In the genomic region with DNA sequence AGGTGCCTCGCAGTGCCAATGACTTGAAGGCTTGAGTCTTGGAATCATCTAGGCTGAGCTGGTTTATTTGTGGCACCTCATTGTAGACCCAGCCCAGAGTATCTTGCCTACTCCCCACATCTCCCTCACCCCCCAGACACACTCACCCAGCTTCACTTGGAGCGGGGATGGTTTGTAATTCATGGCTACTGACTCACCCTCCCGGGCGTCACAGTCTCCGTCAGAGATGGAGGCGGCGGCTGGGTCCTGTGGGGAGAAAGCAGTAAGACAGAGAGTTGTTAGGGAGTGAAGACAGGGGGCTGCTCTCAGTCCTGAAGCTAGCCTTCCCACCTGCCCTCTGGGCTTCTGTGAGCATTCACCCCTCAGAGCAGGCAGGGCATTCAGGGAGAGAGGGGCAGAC, we compare ENCODE assay signal across 30 cellular contexts. TPM values are rescaled to one million over a fixed set of nuclear protein-coding genes. Genes with fewer than 3 reads are reported as not detected.
DNase-seq lines count a peak whose midpoint lies in the region; ATAC-seq and TF ChIP-seq lines count a peak whose summit lies in the region.
"Had no signal": no experiment of that assay in that cellular context is flagged by ENCODE, and none has a peak within 500 bp of the region (broad histone marks: within the 10 kb centered on the region; RNA-seq: fewer than 3 reads in every experiment).

No MANE protein-coding gene starts in this region.

- H3K4me3 ChIP-seq in choroid plexus epithelial cell (ENCODE audit: low read depth, low read length), result no peak overlapping the region
- H3K4me3 ChIP-seq in mesenchymal stem cell (ENCODE audit: insufficient read depth in 1 of 2, low read depth in 1 of 2, low read length in 2 of 2), result no peak overlapping the region
- no peak overlapping the region for H3K4me3 ChIP-seq in mucosa of descending colon
- H3K4me3 ChIP-seq in vagina, result no peak overlapping the region
- H3K4me3 ChIP-seq: adrenal gland, cardiac muscle cell, ovary, Peyer's patch, SJSA1, spleen, testis, uterus had no signal

- H3K14ac ChIP-seq in mesenchymal stem cell (ENCODE audit: low read length in 2 of 2), result no peak overlapping the region

- H3K79me1 ChIP-seq in mesenchymal stem cell (replicated peaks; ENCODE audit: low read length, poor library complexity, severe bottlenecking), result peaks cover 10% of the 10 kb centered on the region

- H3K36me3 Mint-ChIP-seq in HFFc6 (ENCODE audit: low read depth), result peaks cover 7% of the 10 kb centered on the region
- H3K36me3 Mint-ChIP-seq in activated T-cell treated with anti-CD3 and anti-CD28 coated beads, Interleukin-2, amount 50 U/mL, for 24 hours (ENCODE audit: low read depth), result peaks cover 29% of the 10 kb centered on the region

- no peak overlapping the region for H3K4me3 Mint-ChIP-seq in HFFc6
- H3K4me3 Mint-ChIP-seq in activated T-cell treated with anti-CD3 and anti-CD28 coated beads, Interleukin-2, amount 50 U/mL, for 24 hours, result no peak overlapping the region
- H3K4me3 Mint-ChIP-seq: activated T-cell treated with anti-CD3 and anti-CD28 coated beads, Interleukin-2, amount 50 U/mL, for 4 hours; CD4-positive, alpha-beta T cell; naive thymus-derived CD8-positive, alpha-beta T cell; stimulated activated memory B cell treated with anti-CD40 and anti-IgM and Interleukin-4, amounts not matched to agents 10 μg/mL and 1 μg/mL and 100 μg/mL, for 72 hours; T-helper 1 cell treated with Interleukin-12 subunit alpha and Interleukin-12 subunit beta and Interleukin-4 antibody, amounts not matched to agents 30 μg/mL and 1 μg/mL, for 36 hours had no signal

- H3K27me3 ChIP-seq in mesenchymal stem cell (ENCODE audit: control insufficient read depth in 1 of 2, insufficient read depth in 1 of 2, low read length in 2 of 2), result no peaks in the 10 kb centered on the region
- H3K27me3 ChIP-seq in vagina, result no peaks in the 10 kb centered on the region
- H3K27me3 ChIP-seq: adrenal gland, cardiac muscle cell, ovary, Peyer's patch, SJSA1, spleen, testis, uterus had no signal

- no peak overlapping the region for H3K4ac ChIP-seq in mesenchymal stem cell (ENCODE audit: low read depth in 1 of 2, low read length in 2 of 2)

- H2AFZ ChIP-seq in mesenchymal stem cell (ENCODE audit: low read depth, low read length), result no peak overlapping the region

- no peak overlapping the region for H3K23ac ChIP-seq in mesenchymal stem cell (ENCODE audit: low read length in 2 of 2)

- 82% methylated on average over 5 of the region's 7 CpGs for WGBS in mesenchymal stem cell

- H3K4me1 ChIP-seq in mesenchymal stem cell (ENCODE audit: control insufficient read depth, insufficient read depth, low read depth, low read length) (peaks cover 3% of the 10 kb centered on the region), mucosa of descending colon (ENCODE audit: low read depth) (no peaks in the 10 kb centered on the region), vagina (no peaks in the 10 kb centered on the region)
- H3K4me1 ChIP-seq: adrenal gland, Peyer's patch, SJSA1, spleen, testis, uterus had no signal

- no peak overlapping the region for H4K91ac ChIP-seq in mesenchymal stem cell (ENCODE audit: low read length)

- peak; percentile 80 for DNase-seq in AG20443 (ENCODE audit: low spot score)
- peak; percentile 26 for DNase-seq in HFFc6
- DNase-seq in choroid plexus epithelial cell (ENCODE audit: low read depth), result peak; percentile 24
- peak; percentile 24 for DNase-seq in mesenchymal stem cell
- DNase-seq in mucosa of descending colon, result no peak
- DNase-seq in activated T-cell treated with anti-CD3 and anti-CD28 coated beads, Interleukin-2, amount 50 U/mL, for 24 hours, result no peak
- DNase-seq in vagina (ENCODE audit: extremely low spot score in 2 of 2), result no peak
- DNase-seq: activated CD4-positive, alpha-beta T cell treated with anti-CD3 and anti-CD28 coated beads for 4 hours; activated naive CD4-positive, alpha-beta T cell; activated T-cell treated with anti-CD3 and anti-CD28 coated beads, Interleukin-2, amount 50 U/mL, for 4 hours; adrenal gland; CD4-positive, alpha-beta T cell; dermis blood vessel endothelial cell; DMS 273 treated with DMSO at 0.1 percent for 48 hours; foreskin melanocyte; naive thymus-derived CD8-positive, alpha-beta T cell; NCI-H1694; NCI-H526; ovary; Peyer's patch; spleen; stimulated activated CD4-positive, alpha-beta T cell treated with anti-CD3 and anti-CD28 coated beads, Interleukin-2, amount 100 ng/mL, for 48 hours; testis; uterus had no signal

- no peaks in the 10 kb centered on the region; the same call in 1 of the 2 replicates for H3K27me3 Mint-ChIP-seq in HFFc6 (ENCODE audit: insufficient read depth)
- no peaks in the 10 kb centered on the region for H3K27me3 Mint-ChIP-seq in activated T-cell treated with anti-CD3 and anti-CD28 coated beads, Interleukin-2, amount 50 U/mL, for 24 hours
- H3K27me3 Mint-ChIP-seq: CD4-positive, alpha-beta T cell; naive thymus-derived CD8-positive, alpha-beta T cell; stimulated activated memory B cell treated with anti-CD40 and anti-IgM and Interleukin-4, amounts not matched to agents 10 μg/mL and 1 μg/mL and 100 μg/mL, for 72 hours had no signal

- peaks cover 23% of the 10 kb centered on the region for H3K4me1 Mint-ChIP-seq in HFFc6 (ENCODE audit: low read depth)
- H3K4me1 Mint-ChIP-seq in activated T-cell treated with anti-CD3 and anti-CD28 coated beads, Interleukin-2, amount 50 U/mL, for 24 hours (ENCODE audit: low read depth), result no peaks in the 10 kb centered on the region
- H3K4me1 Mint-ChIP-seq: stimulated activated memory B cell treated with anti-CD40 and anti-IgM and Interleukin-4, amounts not matched to agents 10 μg/mL and 1 μg/mL and 100 μg/mL, for 72 hours had no signal

- no peak overlapping the region; the same call in 1 of the 2 replicates for H3K27ac Mint-ChIP-seq in HFFc6
- H3K27ac Mint-ChIP-seq in activated T-cell treated with anti-CD3 and anti-CD28 coated beads, Interleukin-2, amount 50 U/mL, for 24 hours, result no peak overlapping the region
- H3K27ac Mint-ChIP-seq: CD4-positive, alpha-beta T cell; stimulated activated memory B cell treated with anti-CD40 and anti-IgM and Interleukin-4, amounts not matched to agents 10 μg/mL and 1 μg/mL and 100 μg/mL, for 72 hours; T-helper 1 cell treated with Interleukin-12 subunit alpha and Interleukin-12 subunit beta and Interleukin-4 antibody, amounts not matched to agents 30 μg/mL and 1 μg/mL, for 36 hours had no signal

- H2BK12ac ChIP-seq in mesenchymal stem cell (ENCODE audit: low read length in 2 of 2), result no peak overlapping the region

- H3K4me2 ChIP-seq in mesenchymal stem cell (ENCODE audit: low read length, poor library complexity, severe bottlenecking), result no peak overlapping the region

- H3K9ac ChIP-seq in mesenchymal stem cell (ENCODE audit: low read length), result no peak overlapping the region

- TF ChIP-seq POLR2A in vagina (IDR thresholded peaks at IDR 0.05), result no peak

- H3K9me3 Mint-ChIP-seq in HFFc6, result no peaks in the 10 kb centered on the region
- no peaks in the 10 kb centered on the region for H3K9me3 Mint-ChIP-seq in activated T-cell treated with anti-CD3 and anti-CD28 coated beads, Interleukin-2, amount 50 U/mL, for 24 hours
- H3K9me3 Mint-ChIP-seq: activated T-cell treated with anti-CD3 and anti-CD28 coated beads, Interleukin-2, amount 50 U/mL, for 4 hours; CD4-positive, alpha-beta T cell; naive thymus-derived CD8-positive, alpha-beta T cell; stimulated activated memory B cell treated with anti-CD40 and anti-IgM and Interleukin-4, amounts not matched to agents 10 μg/mL and 1 μg/mL and 100 μg/mL, for 72 hours; T-helper 1 cell treated with Interleukin-12 subunit alpha and Interleukin-12 subunit beta and Interleukin-4 antibody, amounts not matched to agents 30 μg/mL and 1 μg/mL, for 36 hours had no signal

- TF ChIP-seq CTCF in HFFc6 (IDR thresholded peaks at IDR 0.05) (no peak), choroid plexus epithelial cell (conservative IDR thresholded peaks at IDR 0.05; ENCODE audit: low read depth, low read length) (no peak), mucosa of descending colon (IDR thresholded peaks at IDR 0.05) (no peak), vagina (IDR thresholded peaks at IDR 0.05) (no peak)

- H3K9me3 ChIP-seq in mesenchymal stem cell (ENCODE audit: control insufficient read depth, low read length) (no peaks in the 10 kb centered on the region), mucosa of descending colon (no peaks in the 10 kb centered on the region), vagina (no peaks in the 10 kb centered on the region)
- H3K9me3 ChIP-seq: adrenal gland, ovary, Peyer's patch, SJSA1, spleen, testis, uterus had no signal

- H2BK120ac ChIP-seq in mesenchymal stem cell (ENCODE audit: low read depth, low read length), result no peak overlapping the region

- no peak overlapping the region for H2BK5ac ChIP-seq in mesenchymal stem cell (ENCODE audit: low read depth, low read length, poor library complexity, severe bottlenecking)

- H4K8ac ChIP-seq in mesenchymal stem cell (ENCODE audit: low read length), result no peak overlapping the region

- no peak overlapping the region for H2BK15ac ChIP-seq in mesenchymal stem cell (ENCODE audit: low read depth, poor library complexity, severe bottlenecking)

- H3K36me3 ChIP-seq in mesenchymal stem cell (ENCODE audit: control insufficient read depth in 1 of 2, insufficient read depth in 2 of 2, low read depth in 1 of 2, low read length in 2 of 2) (peaks cover 39 to 42% of the 10 kb centered on the region in 2 experiments), mucosa of descending colon (ENCODE audit: low read depth) (no peaks in the 10 kb centered on the region), vagina (peaks cover 3 to 40% of the 10 kb centered on the region in 2 donors)
- H3K36me3 ChIP-seq: cardiac muscle cell, ovary, uterus had no signal

- H2AK5ac ChIP-seq in mesenchymal stem cell (ENCODE audit: low read length, severe bottlenecking), result no peak overlapping the region

- intact Hi-C loops in mucosa of descending colon (cut with DNase I, micrococcal nuclease) (loop anchor here in 1 of 2 donors (10.0 kb wide), 1 partner anchor 189 kb away; no protein-coding TSS in a partner anchor), vagina (cut with DNase I) (loop anchor here (10.0 kb wide), 2 partner anchors 89 to 189 kb away; no protein-coding TSS in a partner anchor)

- H3K18ac ChIP-seq in mesenchymal stem cell (ENCODE audit: low read depth in 1 of 2, low read length in 2 of 2), result no peak overlapping the region

- H3K27ac ChIP-seq in mesenchymal stem cell (ENCODE audit: low read length, poor library complexity, severe bottlenecking), result no peak overlapping the region
- H3K27ac ChIP-seq in vagina, result no peak overlapping the region
- H3K27ac ChIP-seq: adrenal gland, cardiac muscle cell, ovary, Peyer's patch, SJSA1, spleen, testis, uterus had no signal

- ATAC-seq in HG03039 (IDR thresholded peaks at IDR 0.05; ENCODE audit: unreplicated experiment) (no peak), mucosa of descending colon (no peak)
- ATAC-seq: activated T-cell treated with anti-CD3 and anti-CD28 coated beads, Interleukin-2, amount 50 U/mL, for 4 hours; naive thymus-derived CD8-positive, alpha-beta T cell; stimulated activated memory B cell treated with anti-CD40 and anti-IgM and Interleukin-4, amounts not matched to agents 10 μg/mL and 1 μg/mL and 100 μg/mL, for 72 hours had no signal

RNA-seq across cellular contexts. Expression of a gene that starts 29.0 kb away (rescaled TPM):
- 1 to 10 TPM in 5 of 6 experiments, under 1 TPM in 1; 0.96 to 2.2 (median 1.4) TPM for total RNA-seq in HFFc6 (2021; fragmentation: NEBNext Ultra II Directional; extraction: Animal tissue kit (Norgen Biotek cat#: 25700))
- 2.2 TPM for polyA plus RNA-seq in mesenchymal stem cell (2013, experiment 1 of 2)
- 2.2 TPM for polyA plus RNA-seq in mesenchymal stem cell (2013, experiment 2 of 2)
- 10 to 100 TPM; 48.8 to 88.2 (median 63.4) TPM for total RNA-seq in mucosa of descending colon
- 4.4 TPM for total RNA-seq in vagina

RNA-seq across cellular contexts. Expression of a gene that starts 52.7 kb away (rescaled TPM):
- 10 to 100 TPM; 21.6 to 23.6 (median 22.6) TPM for total RNA-seq in HFFc6 (2021; fragmentation: NEBNext Ultra II Directional; extraction: Animal tissue kit (Norgen Biotek cat#: 25700))
- polyA plus RNA-seq in mesenchymal stem cell (2013, experiment 1 of 2), result 13.8 TPM
- polyA plus RNA-seq in mesenchymal stem cell (2013, experiment 2 of 2), result 14.0 TPM
- 10 to 100 TPM in 1 of 3 donors, 1 to 10 TPM in 2; 5.1 to 20.8 (median 8.6) TPM for total RNA-seq in mucosa of descending colon
- 9.3 TPM for total RNA-seq in vagina

RNA-seq across cellular contexts. Expression of a gene that starts 52.9 kb away (rescaled TPM):
- total RNA-seq in HFFc6 (2021; fragmentation: NEBNext Ultra II Directional; extraction: Animal tissue kit (Norgen Biotek cat#: 25700)), result not detected
- polyA plus RNA-seq in mesenchymal stem cell (2013, experiment 1 of 2), result not detected
- polyA plus RNA-seq in mesenchymal stem cell (2013, experiment 2 of 2), result not detected
- not detected for total RNA-seq in mucosa of descending colon
- not detected for total RNA-seq in vagina
- total RNA-seq: activated CD8-positive, alpha-beta memory T cell treated with anti-CD3 and anti-CD28 coated beads for 36 hours; activated T-cell treated with anti-CD3 and anti-CD28 coated beads, Interleukin-2, amount 50 U/mL, for 4 hours; CD4-positive, alpha-beta T cell; dermis blood vessel endothelial cell; naive thymus-derived CD8-positive, alpha-beta T cell; Peyer's patch; SJSA1; spleen had no signal
- polyA plus RNA-seq: naive thymus-derived CD8-positive, alpha-beta T cell; spleen had no signal

Comparison
In these comparisons a context has a peak if more than half of its experiments do, and no peak if none do; other contexts are left out.
1. DNase-seq: peak in AG20443 (single experiment), HFFc6 (single experiment), choroid plexus epithelial cell (single experiment) and mesenchymal stem cell (single experiment); none in mucosa of descending colon (0 of 3), activated T-cell treated with anti-CD3 and anti-CD28 coated beads, Interleukin-2, amount 50 U/mL, for 24 hours (single experiment) and vagina (0 of 2).